ENCODE assay signal across 1 cellular context in genomic region chr2:241892299-241893137, GRCh38.
TF ChIP-seq lines count a peak whose summit lies in the region.

No MANE protein-coding gene starts in this region.

TF ChIP-seq in K562, 482 proteins besides CTCF, POLR2A, EP300 and RAD21 (continued from another document and continues in another):
- TF ChIP-seq ZMIZ1 (IDR thresholded peaks at IDR 0.05; ENCODE audit: low read depth in 2 of 2, low read length in 2 of 2) (0 out of 4 replicates have a peak, but pooled peaks of 1 of the 2 experiments have one; percentile 38), ARID1B (IDR thresholded peaks at IDR 0.05) (peak; percentile 90), ZNF436 (CRISPR knock-in tag; IDR thresholded peaks at IDR 0.05) (no peak), ZNF354B (CRISPR knock-in tag; IDR thresholded peaks at IDR 0.05) (no peak), TCF3 (CRISPR knock-in tag; IDR thresholded peaks at IDR 0.05) (peak; percentile 78), ZNF592 (IDR thresholded peaks at IDR 0.05) (no peak), ARID2 (IDR thresholded peaks at IDR 0.05) (no peak), ZNF431 (CRISPR knock-in tag; IDR thresholded peaks at IDR 0.05) (no peak), CREB1 (IDR thresholded peaks at IDR 0.05) (no peak), CREB1 (CRISPR knock-in tag; IDR thresholded peaks at IDR 0.05) (no peak), TBP (optimal IDR thresholded peaks at IDR 0.05; ENCODE audit: low read depth, low read length) (no peak), ID3 (CRISPR knock-in tag; IDR thresholded peaks at IDR 0.05) (no peak), ID3 (tag; IDR thresholded peaks at IDR 0.05) (peak; percentile 72), ETS2 (tag; IDR thresholded peaks at IDR 0.05; ENCODE audit: borderline replicate concordance, poor library complexity, severe bottlenecking) (no peak), MAFK (IDR thresholded peaks at IDR 0.05; ENCODE audit: low read length) (peak; percentile 68), HNRNPH1 (optimal IDR thresholded peaks at IDR 0.05; ENCODE audit: low read depth, low read length) (no peak), SMAD4 (CRISPR knock-in tag; conservative IDR thresholded peaks at IDR 0.05) (peak; percentile 57; the same call in 1 of the 2 replicates), ZNF146 (CRISPR knock-in tag; IDR thresholded peaks at IDR 0.05; ENCODE audit: unreplicated experiment) (no peak), PHF21A (IDR thresholded peaks at IDR 0.05; ENCODE audit: borderline replicate concordance, low read depth) (0 out of 2 replicates have a peak, but pooled peaks have one; percentile 11), MAZ (CRISPR knock-in tag; conservative IDR thresholded peaks at IDR 0.05 in 1 of 2, IDR thresholded peaks at IDR 0.05 in 1 of 2) (peak; percentile 72 to 78; a peak in 3 of 4 replicates), NCOR1 (IDR thresholded peaks at IDR 0.05) (peak; percentile 76), ZNF76 (CRISPR knock-in tag; IDR thresholded peaks at IDR 0.05; ENCODE audit: borderline replicate concordance) (no peak), ZC3H11A (IDR thresholded peaks at IDR 0.05; ENCODE audit: low read depth, low read length) (no peak), MTA2 (IDR thresholded peaks at IDR 0.05; ENCODE audit: low read depth) (peak; percentile 43; the same call in 1 of the 2 replicates), OTX1 (CRISPR knock-in tag; IDR thresholded peaks at IDR 0.05) (no peak), CC2D1A (IDR thresholded peaks at IDR 0.05) (no peak), RCOR1 (IDR thresholded peaks at IDR 0.05; ENCODE audit: borderline replicate concordance in 1 of 2, low read depth in 2 of 2, low read length in 2 of 2) (peak; percentile 39 to 96; a peak in 2 of 4 replicates), ZNF3 (CRISPR knock-in tag; IDR thresholded peaks at IDR 0.05) (no peak), ZNF316 (IDR thresholded peaks at IDR 0.05) (peak; percentile 84), TAF9B (IDR thresholded peaks at IDR 0.05; ENCODE audit: partially characterized antibody) (peak; percentile 36), MTA1 (IDR thresholded peaks at IDR 0.05; ENCODE audit: borderline replicate concordance) (peak; percentile 78; the same call in 1 of the 2 replicates), AFF4 (CRISPR knock-in tag; IDR thresholded peaks at IDR 0.05) (no peak), FOXJ2 (tag; IDR thresholded peaks at IDR 0.05) (peak; percentile 56; the same call in 1 of the 2 replicates), ZNF398 (CRISPR knock-in tag; IDR thresholded peaks at IDR 0.05) (no peak), RB1 (IDR thresholded peaks at IDR 0.05; ENCODE audit: low read depth) (no peak), ZNF277 (CRISPR knock-in tag; IDR thresholded peaks at IDR 0.05; ENCODE audit: borderline replicate concordance) (no peak), FOSL1 (tag; conservative IDR thresholded peaks at IDR 0.05) (peak; percentile 89), MBD2 (IDR thresholded peaks at IDR 0.05; ENCODE audit: borderline replicate concordance, low read depth) (0 out of 2 replicates have a peak, but pooled peaks have one; percentile 17), ZNF143 (CRISPR knock-in tag; IDR thresholded peaks at IDR 0.05) (no peak), TSHZ1 (CRISPR knock-in tag; IDR thresholded peaks at IDR 0.05) (no peak), ZNF197 (CRISPR knock-in tag; IDR thresholded peaks at IDR 0.05; ENCODE audit: low read depth) (no peak)
